8 cellular contexts compared by ENCODE assay signal in genomic region chr12:94263011-94263786, GRCh38.
DNase-seq lines count a peak whose midpoint lies in the region; ATAC-seq lines count a peak whose summit lies in the region.

No MANE protein-coding gene starts in this region.

- H3K27ac ChIP-seq in CD4-positive, CD25-positive, alpha-beta regulatory T cell (ENCODE audit: insufficient read depth, low read length, poor library complexity, severe bottlenecking), result peak overlapping the region; percentile 69

- ATAC-seq in CD4-positive, CD25-positive, alpha-beta regulatory T cell (ENCODE audit: low read depth in 2 of 2), result peak; percentile 9 to 30
- peak; percentile 34 for ATAC-seq in GM21786 (IDR thresholded peaks at IDR 0.05; ENCODE audit: unreplicated experiment)

- H3K9me3 Mint-ChIP-seq in CD4-positive, CD25-positive, alpha-beta regulatory T cell, result no peaks in the 10 kb centered on the region
- H3K9me3 Mint-ChIP-seq in immature natural killer cell, result no peaks in the 10 kb centered on the region

- H3K27me3 ChIP-seq in CD4-positive, CD25-positive, alpha-beta regulatory T cell (ENCODE audit: control insufficient read depth, insufficient read depth, low read length), result no peaks in the 10 kb centered on the region

- peak overlapping the region; percentile 95 to 99 (median 96) for H3K4me3 Mint-ChIP-seq in CD4-positive, CD25-positive, alpha-beta regulatory T cell
- H3K4me3 Mint-ChIP-seq in immature natural killer cell, result peak overlapping the region; percentile 91 to 97 (median 96)

- peak overlapping the region; percentile 98 to 99 (median 99) for H3K27ac Mint-ChIP-seq in CD4-positive, CD25-positive, alpha-beta regulatory T cell
- peak overlapping the region; percentile 92 to 99 (median 98) for H3K27ac Mint-ChIP-seq in immature natural killer cell

- no peaks in the 10 kb centered on the region for H3K27me3 Mint-ChIP-seq in CD4-positive, CD25-positive, alpha-beta regulatory T cell
- H3K27me3 Mint-ChIP-seq in immature natural killer cell (ENCODE audit: low read depth in 3 of 3), result peaks cover 3 to 11% (median 4%) of the 10 kb centered on the region in 3 donors

- peak in 2 of 3 donors; percentile 39 to 59 for DNase-seq in CD4-positive, CD25-positive, alpha-beta regulatory T cell
- peak; percentile 89 for DNase-seq in OCI-M1 (lab: John Stamatoyannopoulos, UW)
- peak; percentile 35 for DNase-seq in activated gamma-delta T cell (lab: John Stamatoyannopoulos, UW)
- peak; percentile 62 to 69 (median 68) for DNase-seq in immature natural killer cell
- DNase-seq in stimulated activated CD8-positive, alpha-beta memory T cell treated with anti-CD3 and anti-CD28 coated beads, Interleukin-15, amount 100 ng/mL, for 1 hour (ENCODE audit: low read depth), result peak; percentile 17
- DNase-seq in ACHN, result no peak
- DNase-seq in HuH-7 (ENCODE audit: low spot score), result no peak

- no peaks in the 10 kb centered on the region for H3K36me3 ChIP-seq in CD4-positive, CD25-positive, alpha-beta regulatory T cell (ENCODE audit: control insufficient read depth, insufficient read depth, low read length)

- in situ Hi-C loops in ACHN (cut with HindIII; ENCODE audit: low pct_ligation_motif_present, low pct_unique_long_range_greater_than_20kb, low sequenced_read_pairs), result no loop called here

- peak overlapping the region; percentile 92 for H3K4me3 ChIP-seq in CD4-positive, CD25-positive, alpha-beta regulatory T cell (ENCODE audit: low read depth, low read length)

- H3K9me3 ChIP-seq in CD4-positive, CD25-positive, alpha-beta regulatory T cell (ENCODE audit: control insufficient read depth in 2 of 2, low read length in 2 of 2), result no peaks in the 10 kb centered on the region

- peaks cover 14% of the 10 kb centered on the region for H3K36me3 Mint-ChIP-seq in CD4-positive, CD25-positive, alpha-beta regulatory T cell
- peaks cover 12 to 15% (median 15%) of the 10 kb centered on the region in 3 donors for H3K36me3 Mint-ChIP-seq in immature natural killer cell

- H3K4me1 ChIP-seq in CD4-positive, CD25-positive, alpha-beta regulatory T cell (ENCODE audit: control insufficient read depth, insufficient read depth, low read length, poor library complexity, severe bottlenecking), result peaks cover 20% of the 10 kb centered on the region

- H3K4me1 Mint-ChIP-seq in CD4-positive, CD25-positive, alpha-beta regulatory T cell, result peaks cover 7 to 40% (median 23%) of the 10 kb centered on the region in 4 donors
- peaks cover 63 to 72% of the 10 kb centered on the region in 2 donors for H3K4me1 Mint-ChIP-seq in immature natural killer cell

Comparison
In these comparisons a context has a peak if more than half of its experiments do, and no peak if none do; other contexts are left out.
1. DNase-seq: peak in CD4-positive, CD25-positive, alpha-beta regulatory T cell (2 of 3), OCI-M1 (single experiment), activated gamma-delta T cell (single experiment), immature natural killer cell (3 of 3) and stimulated activated CD8-positive, alpha-beta memory T cell treated with anti-CD3 and anti-CD28 coated beads, Interleukin-15, amount 100 ng/mL, for 1 hour (single experiment); none in ACHN (single experiment) and HuH-7 (single experiment).